ENCODE assay signal across 18 cellular contexts in genomic region chr12:112813836-112814235, GRCh38. TPM values are rescaled to one million over a fixed set of nuclear protein-coding genes. Genes with fewer than 3 reads are reported as not detected.
A peak's percentile ranks its signal among the peaks of the same experiment; 100 is the strongest.
DNase-seq lines count a peak whose midpoint lies in the region; ATAC-seq and TF ChIP-seq lines count a peak whose summit lies in the region.
"Had no signal": no experiment of that assay in that cellular context is flagged by ENCODE, and none has a peak within 500 bp of the region (broad histone marks: within the 10 kb centered on the region; RNA-seq: fewer than 3 reads in every experiment).

No MANE protein-coding gene starts in this region.

- H3K18ac ChIP-seq in IMR-90 (ENCODE audit: low read depth, low read length), result no peak overlapping the region

- no peak overlapping the region for H3K27ac ChIP-seq in BLaER1
- H3K27ac ChIP-seq in IMR-90 (ENCODE audit: insufficient read depth, low read length), result no peak overlapping the region
- H3K27ac ChIP-seq in endodermal cell (ENCODE audit: low read depth, low read length), result no peak overlapping the region
- H3K27ac ChIP-seq in Peyer's patch, result no peak overlapping the region
- H3K27ac ChIP-seq: 22Rv1 had no signal

- H3K27me3 ChIP-seq in BLaER1 (no peaks in the 10 kb centered on the region), IMR-90 (ENCODE audit: control insufficient read depth, insufficient read depth, low read length) (no peaks in the 10 kb centered on the region), endodermal cell (ENCODE audit: control insufficient read depth, insufficient read depth, low read length, poor library complexity, severe bottlenecking) (peaks cover 85% of the 10 kb centered on the region), Peyer's patch (no peaks in the 10 kb centered on the region)

- H4K20me1 ChIP-seq in BLaER1 (no peaks in the 10 kb centered on the region), IMR-90 (ENCODE audit: insufficient read depth, low read length) (no peaks in the 10 kb centered on the region)

- intact Hi-C loops in IMR-90 (cut with micrococcal nuclease), result no loop called here

- H3K4me3 ChIP-seq in BLaER1 (no peak overlapping the region), IMR-90 (ENCODE audit: insufficient read depth, low read depth, low read length) (no peak overlapping the region), endodermal cell (ENCODE audit: low read length) (no peak overlapping the region), Peyer's patch (no peak overlapping the region)
- H3K4me3 ChIP-seq: GM23338, HAP-1 had no signal

- ATAC-seq in IMR-90 (ENCODE audit: low read depth) (no peak), GM19395 (IDR thresholded peaks at IDR 0.05; ENCODE audit: unreplicated experiment) (no peak)
- ATAC-seq: CD8-positive, alpha-beta T cell; GM23338 had no signal

- no peak overlapping the region for H2BK20ac ChIP-seq in IMR-90 (ENCODE audit: low read depth, low read length)

- CTCF ChIA-PET in IMR-90 (lab: Yijun Ruan, JAX), result no interaction called here

- TF ChIP-seq RAD21 in IMR-90 (IDR thresholded peaks at IDR 0.05; ENCODE audit: low read length), result no peak

- H2AK5ac ChIP-seq in IMR-90 (ENCODE audit: low read depth, low read length), result no peak overlapping the region

- H4K5ac ChIP-seq in IMR-90 (ENCODE audit: low read depth, low read length), result no peak overlapping the region

- no peak overlapping the region for H2BK120ac ChIP-seq in IMR-90 (ENCODE audit: low read depth, low read length)

- in situ Hi-C loops in IMR-90 (cut with MboI; ENCODE audit: low sequenced_read_pairs), result no loop called here

- no peaks in the 10 kb centered on the region for H3K79me1 ChIP-seq in IMR-90 (ENCODE audit: low read depth in 1 of 2, low read length in 2 of 2)

- H3K4me1 ChIP-seq in BLaER1 (peaks cover 10% of the 10 kb centered on the region), IMR-90 (ENCODE audit: control insufficient read depth, insufficient read depth, low read length) (no peaks in the 10 kb centered on the region), endodermal cell (ENCODE audit: control insufficient read depth, insufficient read depth, low read length) (peaks cover 4% of the 10 kb centered on the region), Peyer's patch (no peaks in the 10 kb centered on the region)
- H3K4me1 ChIP-seq: Caco-2, HAP-1 had no signal

- DNase-seq in IMR-90 (no peak), endodermal cell (peak; percentile 31), osteocyte (ENCODE audit: extremely low spot score, unreplicated experiment) (peak; percentile 8), Peyer's patch (no peak), SW480 (ENCODE audit: low spot score) (no peak), progenitor cell of endocrine pancreas (ENCODE audit: low spot score, unreplicated experiment) (no peak)
- DNase-seq: C1 segment of cervical spinal cord; Caco-2; CD8-positive, alpha-beta T cell; DMS153; DND-41 had no signal

- H3K27ac Mint-ChIP-seq in endodermal cell (no peak overlapping the region), osteocyte (ENCODE audit: unreplicated experiment) (no peak overlapping the region), progenitor cell of endocrine pancreas (no peak overlapping the region)
- H3K27ac Mint-ChIP-seq: B cell; CD8-positive, alpha-beta T cell; GM23338 had no signal

- H2BK15ac ChIP-seq in IMR-90 (ENCODE audit: low read depth, low read length), result no peak overlapping the region

- peak overlapping the region; percentile 44 for H3K4me2 ChIP-seq in BLaER1
- H3K4me2 ChIP-seq in IMR-90 (ENCODE audit: low read depth, low read length), result no peak overlapping the region
- H3K4me2 ChIP-seq: GM23338 had no signal

- peaks cover 27% of the 10 kb centered on the region for H3K4me1 Mint-ChIP-seq in endodermal cell
- no peaks in the 10 kb centered on the region for H3K4me1 Mint-ChIP-seq in osteocyte (ENCODE audit: unreplicated experiment)
- H3K4me1 Mint-ChIP-seq in progenitor cell of endocrine pancreas (ENCODE audit: low read depth), result peaks cover 4% of the 10 kb centered on the region
- H3K4me1 Mint-ChIP-seq: B cell, GM23338 had no signal

- H3K4me3 Mint-ChIP-seq in endodermal cell, result no peak overlapping the region
- H3K4me3 Mint-ChIP-seq in osteocyte (ENCODE audit: unreplicated experiment), result no peak overlapping the region
- H3K4me3 Mint-ChIP-seq in progenitor cell of endocrine pancreas (ENCODE audit: low read depth), result no peak overlapping the region
- H3K4me3 Mint-ChIP-seq: B cell; CD8-positive, alpha-beta T cell; GM23338 had no signal

- no peak for TF ChIP-seq POLR2A in IMR-90 (IDR thresholded peaks at IDR 0.05; ENCODE audit: low read depth, low read length)
- TF ChIP-seq POLR2A in Peyer's patch (IDR thresholded peaks at IDR 0.05), result no peak

- H2BK5ac ChIP-seq in IMR-90 (ENCODE audit: low read depth, low read length, poor library complexity, severe bottlenecking), result peak overlapping the region; percentile 39

- H3K9ac ChIP-seq in BLaER1, result no peak overlapping the region
- no peak overlapping the region for H3K9ac ChIP-seq in IMR-90 (ENCODE audit: low read depth, low read length)
- no peak overlapping the region for H3K9ac ChIP-seq in endodermal cell (ENCODE audit: extremely low read depth, low read length, poor library complexity, severe bottlenecking)

- H2AFZ ChIP-seq in IMR-90 (replicated peaks; ENCODE audit: low read length, poor library complexity), result no peak overlapping the region
- H2AFZ ChIP-seq: GM23338 had no signal

- H3K9me3 Mint-ChIP-seq in endodermal cell, result no peaks in the 10 kb centered on the region
- no peaks in the 10 kb centered on the region for H3K9me3 Mint-ChIP-seq in osteocyte (ENCODE audit: unreplicated experiment)
- H3K9me3 Mint-ChIP-seq in progenitor cell of endocrine pancreas (ENCODE audit: low read depth), result no peaks in the 10 kb centered on the region
- H3K9me3 Mint-ChIP-seq: CD8-positive, alpha-beta T cell; GM23338 had no signal

- dilution Hi-C loops in IMR-90 (cut with HindIII; ENCODE audit: low sequenced_read_pairs, unreplicated experiment), result no loop called here

- 33% methylated on average over 2 of the region's 2 CpGs; no CpG with 5 or more reads in 1 of the 2 experiments for WGBS in IMR-90 (ENCODE audit: extremely low coverage in 2 of 2, insufficient read length in 1 of 2), 2 experiments
- 94% methylated on average over 2 of the region's 2 CpGs; no CpG with 5 or more reads in 1 of the 2 experiments for WGBS in endodermal cell (ENCODE audit: insufficient coverage in 1 of 2, insufficient read length in 1 of 2), 2 experiments

- TF ChIP-seq CTCF in IMR-90 (conservative IDR thresholded peaks at IDR 0.05; ENCODE audit: low read depth, low read length), result no peak
- no peak for TF ChIP-seq CTCF in endodermal cell (conservative IDR thresholded peaks at IDR 0.05)
- no peak for TF ChIP-seq CTCF in osteocyte (IDR thresholded peaks at IDR 0.05)
- no peak for TF ChIP-seq CTCF in Peyer's patch (IDR thresholded peaks at IDR 0.05)
- no peak for TF ChIP-seq CTCF in progenitor cell of endocrine pancreas (IDR thresholded peaks at IDR 0.05; ENCODE audit: unreplicated experiment)

- peaks cover 78% of the 10 kb centered on the region for H3K27me3 Mint-ChIP-seq in endodermal cell (ENCODE audit: insufficient read depth)
- no peaks in the 10 kb centered on the region for H3K27me3 Mint-ChIP-seq in osteocyte (ENCODE audit: unreplicated experiment)
- peaks cover 34% of the 10 kb centered on the region for H3K27me3 Mint-ChIP-seq in progenitor cell of endocrine pancreas

- H3K9me3 ChIP-seq in BLaER1, result no peaks in the 10 kb centered on the region
- H3K9me3 ChIP-seq in IMR-90 (ENCODE audit: control insufficient read depth, insufficient read depth, low read length), result no peaks in the 10 kb centered on the region
- H3K9me3 ChIP-seq in endodermal cell (ENCODE audit: control insufficient read depth, low read length), result no peaks in the 10 kb centered on the region
- H3K9me3 ChIP-seq in Peyer's patch, result no peaks in the 10 kb centered on the region
- H3K9me3 ChIP-seq: Caco-2, HAP-1 had no signal

- no peaks in the 10 kb centered on the region for H3K9me1 ChIP-seq in IMR-90 (ENCODE audit: insufficient read depth, low read length)

- no peaks in the 10 kb centered on the region for H3K36me3 ChIP-seq in BLaER1
- H3K36me3 ChIP-seq in IMR-90 (ENCODE audit: control insufficient read depth, insufficient read depth, low read length), result no peaks in the 10 kb centered on the region
- H3K36me3 ChIP-seq in endodermal cell (ENCODE audit: control insufficient read depth, insufficient read depth, low read length), result no peaks in the 10 kb centered on the region
- no peaks in the 10 kb centered on the region for H3K36me3 ChIP-seq in Peyer's patch
- H3K36me3 ChIP-seq: HAP-1 had no signal

- no TSS peak for BruUV-seq in IMR-90 (replicated peaks; lab: Mats Ljungman, UMichigan)

- H3K14ac ChIP-seq in IMR-90 (replicated peaks; ENCODE audit: low read depth, low read length), result no peak overlapping the region

- POLR2A ChIA-PET in IMR-90 (lab: Charles Lee; ENCODE audit: unreplicated experiment), result no interaction called here

- H4K91ac ChIP-seq in IMR-90 (ENCODE audit: insufficient read depth, low read depth, low read length), result no peak overlapping the region

- H3K56ac ChIP-seq in IMR-90 (ENCODE audit: extremely low read depth, insufficient read depth, low read length), result no peak overlapping the region

- no peak overlapping the region for H3K23ac ChIP-seq in IMR-90 (ENCODE audit: low read depth, low read length)

- H3K4ac ChIP-seq in IMR-90 (ENCODE audit: low read depth, low read length), result no peak overlapping the region

- no peak overlapping the region for H4K8ac ChIP-seq in IMR-90 (ENCODE audit: low read depth in 2 of 2, low read length in 2 of 2)

- H2AK9ac ChIP-seq in IMR-90 (replicated peaks; ENCODE audit: low read depth, low read length, poor library complexity), result no peak overlapping the region

- H3K36me3 Mint-ChIP-seq in endodermal cell (ENCODE audit: low read depth) (no peaks in the 10 kb centered on the region), osteocyte (ENCODE audit: unreplicated experiment) (no peaks in the 10 kb centered on the region), progenitor cell of endocrine pancreas (ENCODE audit: insufficient read depth) (no peaks in the 10 kb centered on the region)
- H3K36me3 Mint-ChIP-seq: CD8-positive, alpha-beta T cell had no signal

TF ChIP-seq in IMR-90, 13 proteins besides CTCF, POLR2A, EP300 and RAD21 (continues in another document):
- TF ChIP-seq MAFK (IDR thresholded peaks at IDR 0.05; ENCODE audit: low read depth, low read length), result no peak
- TF ChIP-seq CHD1 (IDR thresholded peaks at IDR 0.05; ENCODE audit: low read depth, low read length), result no peak
- TF ChIP-seq CEBPB (IDR thresholded peaks at IDR 0.05; ENCODE audit: low read depth, low read length), result no peak
- no peak for TF ChIP-seq NFE2L2 (IDR thresholded peaks at IDR 0.05; ENCODE audit: low read depth, low read length)
- no peak for TF ChIP-seq FOS (IDR thresholded peaks at IDR 0.05; ENCODE audit: low read depth, low read length)
- no peak for TF ChIP-seq BHLHE40 (IDR thresholded peaks at IDR 0.05; ENCODE audit: low read depth, low read length)

RNA-seq across cellular contexts. Expression of gene RPH3A, which starts 22.3 kb away (rescaled TPM):
- not detected in 2 replicates for total RNA-seq in IMR-90 (2012; rRNA removed)
- polyA plus RNA-seq in IMR-90 (2012; rRNA removed), result not detected in 2 replicates
- not detected in 2 replicates for polyA plus RNA-seq in IMR-90 (2012; cell fraction: cytosol; rRNA removed)
- polyA plus RNA-seq in IMR-90 (2012; cell fraction: nucleus; rRNA removed; ENCODE audit: low replicate concordance), result not detected in 2 replicates
- not detected for total RNA-seq in endodermal cell
- polyA plus RNA-seq in endodermal cell (2013, experiment 1 of 2), result 0.21 TPM
- 0.83 TPM for polyA plus RNA-seq in endodermal cell (2013, experiment 2 of 2)
- total RNA-seq in osteocyte, result not detected in 2 replicates
- total RNA-seq in Peyer's patch, result not detected
- total RNA-seq in progenitor cell of endocrine pancreas, result not detected in 2 replicates
- total RNA-seq: B cell; Caco-2; CD8-positive, alpha-beta T cell had no signal
- polyA plus RNA-seq: AG04450 had no signal

Comparison
In these comparisons a context has a peak if more than half of its experiments do, and no peak if none do; other contexts are left out.
1. DNase-seq: peak in endodermal cell (single experiment) and osteocyte (single experiment); none in IMR-90 (single experiment), Peyer's patch (0 of 3), SW480 (single experiment) and progenitor cell of endocrine pancreas (single experiment).